In the genomic region with DNA sequence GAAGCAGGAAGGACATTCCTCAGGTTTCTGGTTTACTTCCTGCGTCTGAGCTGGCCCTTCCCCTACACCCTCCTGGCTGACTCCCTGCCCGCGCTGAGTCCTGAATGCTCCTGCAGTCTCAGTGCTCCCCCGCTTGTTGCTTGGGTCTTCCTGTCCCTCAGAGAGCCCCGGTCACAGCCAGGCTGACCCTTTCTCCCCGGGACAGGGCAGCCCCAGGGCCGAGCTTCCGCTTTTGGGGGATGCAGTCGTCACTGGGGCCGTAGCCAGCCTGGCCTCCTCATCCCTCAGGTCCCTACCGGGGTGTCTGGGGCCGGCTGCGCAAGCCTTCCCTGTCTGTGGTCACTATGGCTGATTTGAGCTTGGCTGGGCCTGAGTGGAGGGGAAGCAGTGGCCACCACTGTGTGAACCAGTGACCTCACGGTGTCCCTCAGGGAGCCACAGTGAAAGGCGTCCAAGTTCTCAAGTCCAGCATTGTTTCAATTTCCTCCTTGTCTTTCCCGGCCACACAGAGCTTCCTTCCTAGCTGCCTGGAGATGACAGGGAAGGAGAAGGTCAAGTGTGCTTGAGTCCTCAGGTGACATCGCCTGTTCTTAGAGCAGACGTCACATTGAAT, we compare ENCODE assay signal across 12 cellular contexts. TPM values are rescaled to one million over a fixed set of nuclear protein-coding genes. Genes with fewer than 3 reads are reported as not detected.
DNase-seq lines count a peak whose midpoint lies in the region; FAIRE-seq and TF ChIP-seq lines count a peak whose summit lies in the region.
"Had no signal": no experiment of that assay in that cellular context is flagged by ENCODE, and none has a peak within 500 bp of the region (broad histone marks: within the 10 kb centered on the region; RNA-seq: fewer than 3 reads in every experiment).

No MANE protein-coding gene starts in this region.

- no peak overlapping the region for H4K5ac ChIP-seq in H1 (ENCODE audit: insufficient read length, low read depth, low read length)

- H3K56ac ChIP-seq in H1 (replicated peaks; ENCODE audit: insufficient read length, low read depth, low read length), result no peak overlapping the region

- H3K4me3 Mint-ChIP-seq in CD4-positive, alpha-beta memory T cell, result no peak overlapping the region
- peak overlapping the region; percentile 30 for H3K4me3 Mint-ChIP-seq in neural progenitor cell

- peaks cover 42% of the 10 kb centered on the region for H3K36me3 ChIP-seq in CD4-positive, alpha-beta memory T cell (ENCODE audit: insufficient read depth, low read length)
- H3K36me3 ChIP-seq in SK-N-SH (replicated peaks in 1 of 2; ENCODE audit: control insufficient read depth in 1 of 2, insufficient read depth in 2 of 2, low read length in 1 of 2) (no peaks in the 10 kb centered on the region), H1 (ENCODE audit: control insufficient read depth in 2 of 4, insufficient read depth in 4 of 4, low read length in 3 of 4) (no peaks in the 10 kb centered on the region), neural progenitor cell (no peaks in the 10 kb centered on the region), thyroid gland (no peaks in the 10 kb centered on the region), ovary (no peaks in the 10 kb centered on the region)

- H2BK5ac ChIP-seq in H1 (ENCODE audit: low read depth, low read length), result no peak overlapping the region

- H3K9me3 ChIP-seq in CD4-positive, alpha-beta memory T cell (ENCODE audit: control insufficient read depth in 1 of 2, low read length in 2 of 2), result no peaks in the 10 kb centered on the region
- H3K9me3 ChIP-seq in SK-N-SH (no peaks in the 10 kb centered on the region), H1 (ENCODE audit: insufficient read depth in 2 of 2, low read depth in 1 of 2, low read length in 1 of 2) (peaks cover 0 to 4% of the 10 kb centered on the region in 2 experiments; a peak in 3 of 4 replicates), neural progenitor cell (ENCODE audit: low read depth) (no peaks in the 10 kb centered on the region), thyroid gland (no peaks in the 10 kb centered on the region), ovary (no peaks in the 10 kb centered on the region)

- H3K36me3 Mint-ChIP-seq in CD4-positive, alpha-beta memory T cell, result peaks cover 50 to 56% of the 10 kb centered on the region in 2 donors
- peaks cover 5% of the 10 kb centered on the region for H3K36me3 Mint-ChIP-seq in neural progenitor cell

- no peaks in the 10 kb centered on the region for H3K9me2 ChIP-seq in SK-N-SH

- H3K4me1 ChIP-seq in CD4-positive, alpha-beta memory T cell (ENCODE audit: insufficient read depth, low read length), result peaks cover 28% of the 10 kb centered on the region
- H3K4me1 ChIP-seq in SK-N-SH (ENCODE audit: control insufficient read depth in 1 of 2, insufficient read depth in 2 of 2, low read depth in 1 of 2, low read length in 1 of 2), result no peaks in the 10 kb centered on the region
- H3K4me1 ChIP-seq in H1 (replicated peaks in 1 of 4; ENCODE audit: control insufficient read depth in 3 of 4, insufficient read depth in 4 of 4, low read length in 3 of 4), result peaks cover 0 to 5% (median 2%) of the 10 kb centered on the region in 4 experiments; a peak in 3 of 7 replicates
- H3K4me1 ChIP-seq in neural progenitor cell, result no peaks in the 10 kb centered on the region
- H3K4me1 ChIP-seq in thyroid gland, result no peaks in the 10 kb centered on the region
- no peaks in the 10 kb centered on the region for H3K4me1 ChIP-seq in ovary (ENCODE audit: insufficient read depth)

- no peak overlapping the region for H4K8ac ChIP-seq in H1 (ENCODE audit: extremely low read depth, insufficient read depth, low read length)

- DNase-seq in CD4-positive, alpha-beta memory T cell, result peak in 1 of 5 donors; percentile 25
- DNase-seq in SK-N-SH, result no peak
- no peak for DNase-seq in H1 (ENCODE audit: low read depth in 1 of 2, low spot score in 2 of 2)
- DNase-seq in neural progenitor cell (ENCODE audit: low spot score), result no peak
- DNase-seq in NCI-H1417 (lab: John Stamatoyannopoulos, UW), result no peak
- no peak for DNase-seq in stimulated activated naive CD4-positive, alpha-beta T cell (lab: John Stamatoyannopoulos, UW)
- no peak for DNase-seq in thyroid gland
- no peak for DNase-seq in ovary
- DNase-seq: midbrain; stimulated activated naive CD8-positive, alpha-beta T cell treated with anti-CD3 and anti-CD28 coated beads, Interleukin-15, Interleukin-2, amounts not matched to agents 100 U/mL and 50 U/mL, for 24 hours had no signal

- H3K4me2 ChIP-seq in SK-N-SH, result no peak overlapping the region
- H3K4me2 ChIP-seq in H1 (ENCODE audit: insufficient read depth in 1 of 2, low read depth in 2 of 2, low read length in 2 of 2), result no peak overlapping the region
- H3K4me2 ChIP-seq in neural progenitor cell, result no peak overlapping the region

- no peak overlapping the region for H3K4ac ChIP-seq in H1 (replicated peaks; ENCODE audit: insufficient read length, low read depth, low read length)

- no peak overlapping the region for H3K4me3 ChIP-seq in CD4-positive, alpha-beta memory T cell (ENCODE audit: low read length in 2 of 2)
- H3K4me3 ChIP-seq in SK-N-SH (ENCODE audit: low read depth in 2 of 2, low read length in 1 of 2) (no peak overlapping the region), H1 (ENCODE audit: extremely low read depth in 1 of 4, insufficient read depth in 2 of 4, low read depth in 3 of 4, low read length in 4 of 4) (no peak overlapping the region), neural progenitor cell (no peak overlapping the region), thyroid gland (replicated peaks in 1 of 3) (no peak overlapping the region), ovary (no peak overlapping the region)

- H3K9me3 Mint-ChIP-seq in CD4-positive, alpha-beta memory T cell, result peaks cover 0 to 7% (median under 1%) of the 10 kb centered on the region in 8 donors
- H3K9me3 Mint-ChIP-seq in neural progenitor cell, result peaks cover 23% of the 10 kb centered on the region

- H3K27ac Mint-ChIP-seq in CD4-positive, alpha-beta memory T cell, result peak overlapping the region; percentile 22 to 84 (median 78)
- H3K27ac Mint-ChIP-seq in neural progenitor cell, result peak overlapping the region; percentile 24

- H2AFZ ChIP-seq in SK-N-SH (ENCODE audit: low read depth) (peak overlapping the region; percentile 6; the same call in 1 of the 2 replicates), H1 (ENCODE audit: low read length) (no peak overlapping the region), neural progenitor cell (replicated peaks) (no peak overlapping the region)

- H3K79me1 ChIP-seq in H1 (ENCODE audit: low read depth, low read length), result no peaks in the 10 kb centered on the region

- no peak overlapping the region for H2BK12ac ChIP-seq in H1 (ENCODE audit: low read depth, low read length)

- H2BK15ac ChIP-seq in H1 (ENCODE audit: low read length), result peak overlapping the region; percentile 88; the same call in 1 of the 2 replicates

- H3K14ac ChIP-seq in H1 (ENCODE audit: insufficient read length), result no peak overlapping the region

- no peaks in the 10 kb centered on the region for H3K27me3 Mint-ChIP-seq in CD4-positive, alpha-beta memory T cell
- H3K27me3 Mint-ChIP-seq in neural progenitor cell (ENCODE audit: insufficient read depth, low read depth), result peaks cover 18% of the 10 kb centered on the region

- H2BK20ac ChIP-seq in H1 (ENCODE audit: low read length), result no peak overlapping the region

- intact Hi-C loops in CD4-positive, alpha-beta memory T cell (cut with micrococcal nuclease), result no loop called here
- intact Hi-C loops in thyroid gland (cut with DNase I) (no loop called here), ovary (cut with DNase I) (no loop called here)

- TF ChIP-seq RAD21 in SK-N-SH (IDR thresholded peaks at IDR 0.05; ENCODE audit: low read length), result no peak
- no peak for TF ChIP-seq RAD21 in H1 (IDR thresholded peaks at IDR 0.05 in 1 of 2, conservative IDR thresholded peaks at IDR 0.05 in 1 of 2; ENCODE audit: low read depth in 2 of 2, low read length in 2 of 2)

- no peak overlapping the region for H3K23ac ChIP-seq in H1 (ENCODE audit: insufficient read length)

- H3K27ac ChIP-seq in CD4-positive, alpha-beta memory T cell (ENCODE audit: low read depth, low read length), result no peak overlapping the region
- no peak overlapping the region for H3K27ac ChIP-seq in SK-N-SH (ENCODE audit: low read depth in 2 of 2, low read length in 1 of 2)
- H3K27ac ChIP-seq in H1 (ENCODE audit: low read depth, low read length), result no peak overlapping the region
- H3K27ac ChIP-seq in neural progenitor cell, result no peak overlapping the region
- peak overlapping the region in 1 of 3 donors; percentile 33 for H3K27ac ChIP-seq in thyroid gland
- H3K27ac ChIP-seq in ovary, result no peak overlapping the region

- H2BK120ac ChIP-seq in H1 (replicated peaks; ENCODE audit: low read depth, low read length), result peak overlapping the region; percentile 72

- H3K79me2 ChIP-seq in SK-N-SH (ENCODE audit: insufficient read depth) (no peaks in the 10 kb centered on the region), H1 (ENCODE audit: control insufficient read depth in 1 of 2, insufficient read depth in 2 of 2, low read length in 2 of 2) (no peaks in the 10 kb centered on the region), neural progenitor cell (ENCODE audit: low read depth) (no peaks in the 10 kb centered on the region)

- H4K20me1 ChIP-seq in SK-N-SH (ENCODE audit: insufficient read depth), result no peaks in the 10 kb centered on the region
- no peaks in the 10 kb centered on the region for H4K20me1 ChIP-seq in H1 (replicated peaks in 1 of 2; ENCODE audit: control insufficient read depth in 1 of 2, insufficient read depth in 2 of 2, low read length in 2 of 2)
- H4K20me1 ChIP-seq in neural progenitor cell (ENCODE audit: low read depth), result no peaks in the 10 kb centered on the region

- CTCF ChIA-PET in CD4-positive, alpha-beta memory T cell (lab: Charles Lee; ENCODE audit: partially characterized antibody), result no interaction called here
- CTCF ChIA-PET in SK-N-SH (lab: Yijun Ruan, JAX) (no interaction called here), H1 (lab: Charles Lee; ENCODE audit: partially characterized antibody) (no interaction called here)

- peak overlapping the region; percentile 19; the same call in 1 of the 2 replicates for H3K18ac ChIP-seq in H1 (ENCODE audit: extremely low read depth, low read length)

- FAIRE-seq in H1 (lab: Jason Lieb, UNC), result no peak
- FAIRE-seq: colon had no signal

- H2AK5ac ChIP-seq in H1 (ENCODE audit: low read depth, low read length), result 0 out of 2 replicates have a peak overlapping the region, but pooled peaks have one; percentile 86

- WGBS in SK-N-SH (ENCODE audit: low lambda C conversion rate), result 38% methylated on average over 10 of the region's 18 CpGs
- WGBS in H1 (ENCODE audit: extremely low coverage in 1 of 2, insufficient coverage in 1 of 2, insufficient read length in 1 of 2, insufficient replicate concordance in 2 of 2, low coverage in 1 of 2, low lambda C conversion rate in 2 of 2, missing lambda C conversion rate in 1 of 2), 2 experiments, result 79% methylated on average over 18 of the region's 18 CpGs; no CpG with 5 or more reads in 1 of the 2 experiments
- WGBS in thyroid gland, 2 donors, result 43 to 54% methylated on average over 14 to 16 of the region's 18 CpGs
- WGBS in ovary, 3 donors, result 76 to 77% (median 76%) methylated on average over 18 of the region's 18 CpGs

- TF ChIP-seq POLR2A in H1 (IDR thresholded peaks at IDR 0.05; ENCODE audit: control extremely low read depth in 1 of 2, low read depth in 2 of 2, low read length in 2 of 2), result no peak
- no peak for TF ChIP-seq POLR2A in thyroid gland (IDR thresholded peaks at IDR 0.05)
- no peak for TF ChIP-seq POLR2A in ovary (IDR thresholded peaks at IDR 0.05)

- H3K4me1 Mint-ChIP-seq in CD4-positive, alpha-beta memory T cell, result peaks cover 16 to 40% (median 24%) of the 10 kb centered on the region in 4 donors
- peaks cover 1% of the 10 kb centered on the region for H3K4me1 Mint-ChIP-seq in neural progenitor cell

- TF ChIP-seq EP300 in SK-N-SH (IDR thresholded peaks at IDR 0.05; ENCODE audit: borderline replicate concordance in 1 of 2, low read depth in 1 of 2, low read length in 1 of 2) (no peak), H1 (IDR thresholded peaks at IDR 0.05; ENCODE audit: borderline replicate concordance in 1 of 2, low read depth in 2 of 2, low read length in 2 of 2) (no peak), ovary (IDR thresholded peaks at IDR 0.05) (no peak)

- TF ChIP-seq CTCF in SK-N-SH (IDR thresholded peaks at IDR 0.05) (no peak), H1 (IDR thresholded peaks at IDR 0.05; ENCODE audit: control extremely low read depth in 1 of 3, insufficient read depth in 1 of 3, low read depth in 1 of 3, low read length in 3 of 3) (no peak), neural progenitor cell (IDR thresholded peaks at IDR 0.05) (no peak), thyroid gland (IDR thresholded peaks at IDR 0.05) (no peak), ovary (IDR thresholded peaks at IDR 0.05) (no peak)

- H3K9ac ChIP-seq in SK-N-SH (no peak overlapping the region), H1 (replicated peaks in 1 of 4; ENCODE audit: extremely low read depth in 1 of 4, low read depth in 3 of 4, low read length in 3 of 4) (no peak overlapping the region), neural progenitor cell (no peak overlapping the region)

- H3F3A ChIP-seq in SK-N-SH (replicated peaks; ENCODE audit: insufficient read depth) (peaks cover 11% of the 10 kb centered on the region), neural progenitor cell (ENCODE audit: low read depth) (peaks cover 12% of the 10 kb centered on the region)

- peak overlapping the region; percentile 47 for H4K91ac ChIP-seq in H1 (replicated peaks; ENCODE audit: insufficient read length, low read length)

- POLR2A ChIA-PET in CD4-positive, alpha-beta memory T cell (lab: Charles Lee; ENCODE audit: partially characterized antibody), result no interaction called here
- POLR2A ChIA-PET in SK-N-SH (lab: Yijun Ruan, JAX) (no interaction called here), H1 (lab: Charles Lee; ENCODE audit: partially characterized antibody) (no interaction called here)

- H3K23me2 ChIP-seq in H1 (ENCODE audit: low read depth, low read length), result no peaks in the 10 kb centered on the region; the same call in 1 of the 2 replicates

- H3K27me3 ChIP-seq in CD4-positive, alpha-beta memory T cell (ENCODE audit: insufficient read depth, low read length), result no peaks in the 10 kb centered on the region
- H3K27me3 ChIP-seq in SK-N-SH (ENCODE audit: insufficient read depth) (peaks cover 12% of the 10 kb centered on the region; the same call in 1 of the 2 replicates), H1 (replicated peaks in 1 of 4; ENCODE audit: control insufficient read depth in 3 of 4, extremely low read depth in 1 of 4, insufficient read depth in 3 of 4, low read length in 3 of 4) (0 out of 7 replicates have a peak, but pooled peaks cover 0 to 2% (median 0%) of the 10 kb centered on the region in 4 experiments), neural progenitor cell (no peaks in the 10 kb centered on the region), thyroid gland (no peaks in the 10 kb centered on the region), ovary (no peaks in the 10 kb centered on the region)

RNA-seq across cellular contexts. Expression of a gene that starts 34.1 kb away (rescaled TPM):
- 10 to 100 TPM; 35.9 to 37.9 TPM for total RNA-seq in CD4-positive, alpha-beta memory T cell
- polyA plus RNA-seq in CD4-positive, alpha-beta memory T cell, result 10 to 100 TPM; 35.0 to 50.4 TPM
- 34.7 and 37.7 TPM in 2 replicates for polyA plus RNA-seq in SK-N-SH (2012; rRNA removed)
- 18.0 and 22.9 TPM in 2 replicates for polyA plus RNA-seq in SK-N-SH (2012; cell fraction: cytosol; rRNA removed)
- 47.0 and 65.2 TPM in 2 replicates for polyA plus RNA-seq in SK-N-SH (2012; cell fraction: nucleus; rRNA removed)
- total RNA-seq in H1 (2021; fragmentation: NEBNext Ultra II Directional; extraction: Animal tissue kit (Norgen Biotek cat#: 25700)), result 75.4 and 81.4 TPM in 2 replicates
- polyA plus RNA-seq in H1 (2011; rRNA removed), result 75.6 and 130 TPM in 2 replicates
- polyA plus RNA-seq in H1 (2011; cell fraction: cytosol; rRNA removed), result 92.6 TPM
- 104 TPM for polyA plus RNA-seq in H1 (2011; cell fraction: nucleus; rRNA removed)
- polyA plus RNA-seq in H1 (2012, experiment 1 of 2), result 51.7 to 90.7 TPM (median 78.8 TPM) in 4 replicates
- polyA plus RNA-seq in H1 (2012, experiment 2 of 2), result 57.9 TPM
- polyA plus RNA-seq in H1 (2013, experiment 1 of 2), result 41.0 TPM
- 39.2 TPM for polyA plus RNA-seq in H1 (2013, experiment 2 of 2)
- 47.0 and 49.0 TPM in 2 replicates for polyA minus RNA-seq in H1 (2011; rRNA and poly(A)+ RNA removed)
- 52.1 TPM for polyA minus RNA-seq in H1 (2011; cell fraction: cytosol; rRNA and poly(A)+ RNA removed)
- polyA minus RNA-seq in H1 (2011; cell fraction: nucleus; rRNA and poly(A)+ RNA removed), result 46.7 TPM
- 46.1 and 73.2 TPM in 2 replicates for total RNA-seq in neural progenitor cell (ENCODE audit: low replicate concordance)
- 10 to 100 TPM; 29.7 to 56.1 (median 42.4) TPM for total RNA-seq in thyroid gland
- 10 to 100 TPM; 23.1 to 48.9 (median 40.7) TPM for total RNA-seq in ovary
- 10 to 100 TPM; 21.3 to 45.4 TPM for polyA plus RNA-seq in ovary

RNA-seq across cellular contexts. Expression of a gene that starts 50.1 kb away (rescaled TPM):
- 100 to 1,000 TPM; 195 TPM for total RNA-seq in CD4-positive, alpha-beta memory T cell
- 100 to 1,000 TPM; 194 to 261 TPM for polyA plus RNA-seq in CD4-positive, alpha-beta memory T cell
- polyA plus RNA-seq in SK-N-SH (2012; rRNA removed), result 0.03 and 0.08 TPM in 2 replicates
- polyA plus RNA-seq in SK-N-SH (2012; cell fraction: cytosol; rRNA removed), result 0.03 and 0.05 TPM in 2 replicates
- 0.05 and 0.15 TPM in 2 replicates for polyA plus RNA-seq in SK-N-SH (2012; cell fraction: nucleus; rRNA removed)
- 0.09 and 0.11 TPM in 2 replicates for total RNA-seq in H1 (2021; fragmentation: NEBNext Ultra II Directional; extraction: Animal tissue kit (Norgen Biotek cat#: 25700))
- polyA plus RNA-seq in H1 (2011; rRNA removed), result 0.15 and 0.19 TPM in 2 replicates
- polyA plus RNA-seq in H1 (2011; cell fraction: cytosol; rRNA removed), result 0.16 TPM
- 0.47 TPM for polyA plus RNA-seq in H1 (2011; cell fraction: nucleus; rRNA removed)
- 0.08 to 0.36 TPM (median 0.27 TPM) in 4 replicates for polyA plus RNA-seq in H1 (2012, experiment 1 of 2)
- 0.10 TPM for polyA plus RNA-seq in H1 (2012, experiment 2 of 2)
- 0.30 TPM for polyA plus RNA-seq in H1 (2013, experiment 1 of 2)
- 0.20 TPM for polyA plus RNA-seq in H1 (2013, experiment 2 of 2)
- 0.10 and 0.16 TPM in 2 replicates for polyA minus RNA-seq in H1 (2011; rRNA and poly(A)+ RNA removed)
- polyA minus RNA-seq in H1 (2011; cell fraction: cytosol; rRNA and poly(A)+ RNA removed), result not detected
- 0.20 TPM for polyA minus RNA-seq in H1 (2011; cell fraction: nucleus; rRNA and poly(A)+ RNA removed)
- 0.32 and 0.68 TPM in 2 replicates for total RNA-seq in neural progenitor cell (ENCODE audit: low replicate concordance)
- 10 to 100 TPM in 1 of 4 donors, 1 to 10 TPM in 3; 2.4 to 11.9 (median 3.0) TPM for total RNA-seq in thyroid gland
- 1 to 10 TPM in 3 of 7 donors, under 1 TPM in 4; 0.48 to 1.3 (median 0.99) TPM for total RNA-seq in ovary
- 1 to 10 TPM in 1 of 2 donors, under 1 TPM in 1; 0.54 to 1.4 TPM for polyA plus RNA-seq in ovary
- total RNA-seq: NCI-H460 had no signal

Comparison
In these comparisons a context has a peak if more than half of its experiments do, and no peak if none do; other contexts are left out.
1. RNA of a gene that starts 50.1 kb away (total RNA-seq): 195 TPM in CD4-positive, alpha-beta memory T cell; 2.4 to 11.9 TPM in thyroid gland, 0.48 to 1.3 TPM in ovary, 0.32 to 0.68 TPM in neural progenitor cell and 0.09 to 0.11 TPM in H1; every median in the first group is over 10 times any median in the second.